9 cellular contexts compared by ENCODE assay signal in genomic region chr7:135159359-135160087, GRCh38. TPM values are rescaled to one million over a fixed set of nuclear protein-coding genes. Genes with fewer than 3 reads are reported as not detected.
DNase-seq lines count a peak whose midpoint lies in the region; ATAC-seq and TF ChIP-seq lines count a peak whose summit lies in the region.
"Had no signal": no experiment of that assay in that cellular context is flagged by ENCODE, and none has a peak within 500 bp of the region (broad histone marks: within the 10 kb centered on the region; RNA-seq: fewer than 3 reads in every experiment).

No MANE protein-coding gene starts in this region.

- TF ChIP-seq POLR2A in esophagus muscularis mucosa (IDR thresholded peaks at IDR 0.05; ENCODE audit: low read depth): no peak

- peaks cover 35% of the 10 kb centered on the region for H3K9me3 Mint-ChIP-seq in activated CD4-positive, alpha-beta T cell treated with anti-CD3 and anti-CD28 coated beads for 36 hours (ENCODE audit: low read depth)

- no peak for DNase-seq in activated CD4-positive, alpha-beta T cell treated with anti-CD3 and anti-CD28 coated beads for 36 hours
- no peak for DNase-seq in activated CD4-positive, alpha-beta T cell treated with anti-CD3 and anti-CD28 coated beads for 1 hour
- DNase-seq in esophagus muscularis mucosa (ENCODE audit: extremely low spot score) (no peak), putamen (ENCODE audit: low spot score) (no peak), C1 segment of cervical spinal cord (lab: John Stamatoyannopoulos, UW) (no peak), G401 (ENCODE audit: low spot score) (no peak)
- DNase-seq: nephron progenitor cell had no signal

- H3K36me3 Mint-ChIP-seq in activated CD4-positive, alpha-beta T cell treated with anti-CD3 and anti-CD28 coated beads for 36 hours (ENCODE audit: low read depth): peaks cover 76% of the 10 kb centered on the region

- no peak for TF ChIP-seq EP300 in esophagus muscularis mucosa (IDR thresholded peaks at IDR 0.05)

- no peaks in the 10 kb centered on the region for H3F3A ChIP-seq in Loucy (ENCODE audit: low read depth)

- no peak overlapping the region for H2AFZ ChIP-seq in Loucy (ENCODE audit: low read length)

- ATAC-seq in activated CD4-positive, alpha-beta T cell treated with anti-CD3 and anti-CD28 coated beads for 36 hours: peak; percentile 52

- CTCF ChIA-PET in activated CD4-positive, alpha-beta T cell treated with anti-CD3 and anti-CD28 coated beads for 36 hours (lab: Charles Lee): interaction anchor here (1.3 to 1.8 kb wide), 4 partner anchors 10 to 30 kb away, joined by 3 to 8 read pairs (median 4); partner anchors contain the start of gene TMEM140

- no peaks in the 10 kb centered on the region for H3K79me2 ChIP-seq in Loucy (ENCODE audit: insufficient read depth, low read length)

- TF ChIP-seq CTCF in Loucy (conservative IDR thresholded peaks at IDR 0.05; ENCODE audit: low read length): no peak
- TF ChIP-seq CTCF in esophagus muscularis mucosa (IDR thresholded peaks at IDR 0.05): no peak

- H3K27me3 Mint-ChIP-seq in activated CD4-positive, alpha-beta T cell treated with anti-CD3 and anti-CD28 coated beads for 36 hours: no peaks in the 10 kb centered on the region

- peaks cover 35% of the 10 kb centered on the region for H3K4me1 Mint-ChIP-seq in activated CD4-positive, alpha-beta T cell treated with anti-CD3 and anti-CD28 coated beads for 36 hours

- peaks cover 12% of the 10 kb centered on the region for H3K9me3 ChIP-seq in Loucy (ENCODE audit: insufficient read depth, low read depth, low read length)
- H3K9me3 ChIP-seq in esophagus muscularis mucosa: peaks cover 0 to 12% (median 5%) of the 10 kb centered on the region in 4 donors

- in situ Hi-C loops in G401 (cut with HindIII; ENCODE audit: low sequenced_read_pairs): no loop called here

- no peak overlapping the region for H3K4me3 Mint-ChIP-seq in activated CD4-positive, alpha-beta T cell treated with anti-CD3 and anti-CD28 coated beads for 36 hours
- H3K4me3 Mint-ChIP-seq: nephron progenitor cell had no signal

- H3K9me2 ChIP-seq in Loucy (replicated peaks; ENCODE audit: low read depth, low read length): no peaks in the 10 kb centered on the region

- H3K4me1 ChIP-seq in Loucy (ENCODE audit: insufficient read depth, low read length, poor library complexity, severe bottlenecking) (peaks cover 17% of the 10 kb centered on the region), esophagus muscularis mucosa (peaks cover 37 to 66% (median 47%) of the 10 kb centered on the region in 4 donors)

- H3K4me3 ChIP-seq in Loucy (ENCODE audit: low read length, poor library complexity, severe bottlenecking): no peak overlapping the region
- no peak overlapping the region for H3K4me3 ChIP-seq in esophagus muscularis mucosa
- H3K4me3 ChIP-seq in skin epidermis: no peak overlapping the region

- POLR2A ChIA-PET in activated CD4-positive, alpha-beta T cell treated with anti-CD3 and anti-CD28 coated beads for 36 hours (lab: Charles Lee): no interaction called here

- WGBS in esophagus muscularis mucosa: 90% methylated on average over 2 of the region's 2 CpGs

- H3K36me3 ChIP-seq in Loucy (ENCODE audit: insufficient read depth, low read length): no peaks in the 10 kb centered on the region
- H3K36me3 ChIP-seq in esophagus muscularis mucosa: peaks cover 0 to 18% (median 10%) of the 10 kb centered on the region in 4 donors

- no peaks in the 10 kb centered on the region for H4K20me1 ChIP-seq in Loucy (ENCODE audit: insufficient read depth, low read length, poor library complexity, severe bottlenecking)

- peak overlapping the region; percentile 43 for H3K4me2 ChIP-seq in Loucy (ENCODE audit: low read depth, low read length, poor library complexity, severe bottlenecking)

- peak overlapping the region; percentile 49 to 66 (median 56) for H3K27ac ChIP-seq in esophagus muscularis mucosa (replicated peaks in 1 of 4)
- peak overlapping the region in 11 of 21 experiments; percentile 18 to 79 (median 47) for H3K27ac ChIP-seq in skin epidermis

- intact Hi-C loops in activated CD4-positive, alpha-beta T cell treated with anti-CD3 and anti-CD28 coated beads for 36 hours (cut with DNase I, micrococcal nuclease): no loop called here
- intact Hi-C loops in esophagus muscularis mucosa (cut with DNase I): no loop called here

- H3K9ac ChIP-seq in Loucy (ENCODE audit: low read depth, low read length, poor library complexity, severe bottlenecking): no peak overlapping the region

- no peaks in the 10 kb centered on the region for H3K27me3 ChIP-seq in Loucy (ENCODE audit: insufficient read depth, low read length, poor library complexity, severe bottlenecking)
- no peaks in the 10 kb centered on the region for H3K27me3 ChIP-seq in esophagus muscularis mucosa

- peak overlapping the region; percentile 81 for H3K27ac Mint-ChIP-seq in activated CD4-positive, alpha-beta T cell treated with anti-CD3 and anti-CD28 coated beads for 36 hours

RNA-seq across cellular contexts. Expression of gene CYREN, which starts 11.0 kb away (rescaled TPM):
- 10 to 100 TPM; 32.6 to 40.5 TPM for total RNA-seq in activated CD4-positive, alpha-beta T cell treated with anti-CD3 and anti-CD28 coated beads for 36 hours
- total RNA-seq in esophagus muscularis mucosa: 10 to 100 TPM; 30.8 to 51.7 (median 40.2) TPM
- total RNA-seq in G401 (2014; rRNA removed; shearing (Covaris generic)): 65.5 and 72.8 TPM in 2 replicates

RNA-seq across cellular contexts. Expression of gene TMEM140, which starts 11.7 kb away (rescaled TPM):
- 10 to 100 TPM; 10.8 to 12.1 TPM for total RNA-seq in activated CD4-positive, alpha-beta T cell treated with anti-CD3 and anti-CD28 coated beads for 36 hours
- total RNA-seq in esophagus muscularis mucosa: 10 to 100 TPM; 13.0 to 21.2 (median 17.1) TPM
- total RNA-seq in G401 (2014; rRNA removed; shearing (Covaris generic)): not detected in 2 replicates

RNA-seq across cellular contexts. Expression of gene WDR91, which starts 51.8 kb away (rescaled TPM):
- total RNA-seq in activated CD4-positive, alpha-beta T cell treated with anti-CD3 and anti-CD28 coated beads for 36 hours: 10 to 100 TPM; 11.8 to 12.0 TPM
- 10 to 100 TPM; 13.3 to 27.4 (median 20.4) TPM for total RNA-seq in esophagus muscularis mucosa
- 9.9 and 16.9 TPM in 2 replicates for total RNA-seq in G401 (2014; rRNA removed; shearing (Covaris generic))

Comparison
In these comparisons a context has a peak if more than half of its experiments do, and no peak if none do; other contexts are left out.
1. RNA of gene TMEM140, which starts 11.7 kb away (total RNA-seq): 13.0 to 21.2 TPM in esophagus muscularis mucosa and 10.8 to 12.1 TPM in activated CD4-positive, alpha-beta T cell treated with anti-CD3 and anti-CD28 coated beads for 36 hours; not detected in G401; every median in the first group is over 10 times any median in the second.